In genomic region chr16:88401604-88402246, GRCh38 we compare ENCODE assay signal across 33 cellular contexts.
"Had no signal": no experiment of that assay in that cellular context is flagged by ENCODE, and none has a peak within 500 bp of the region (broad histone marks: within the 10 kb centered on the region; RNA-seq: fewer than 3 reads in every experiment).

No MANE protein-coding gene starts in this region.

- H3K27me3 Mint-ChIP-seq: activated CD8-positive, alpha-beta T cell treated with anti-CD3 and anti-CD28 coated beads for 36 hours; activated naive CD8-positive, alpha-beta T cell had no signal

- H3K4me3 Mint-ChIP-seq: activated B cell treated with CpG ODN at 0.5 μM for 24 hours; activated CD8-positive, alpha-beta T cell treated with anti-CD3 and anti-CD28 coated beads for 36 hours; activated naive CD8-positive, alpha-beta T cell; activated T-cell treated with anti-CD3 and anti-CD28 coated beads, Interleukin-2, amount 50 U/mL, for 4 hours; activated T-helper 17 cell treated with anti-CD3 and anti-CD28 coated beads, Interleukin-2, amount 50 U/mL, for 72 hours; T-helper 1 cell treated with Interleukin-12 subunit alpha and Interleukin-12 subunit beta and Interleukin-4 antibody, amounts not matched to agents 30 μg/mL and 1 μg/mL, for 36 hours; T-helper 2 cell treated with Interferon-gamma antibody and Interleukin-4, amounts not matched to agents 5 μg/mL and 100 μg/mL, for 36 hours had no signal

- H3K36me3 Mint-ChIP-seq: activated naive CD8-positive, alpha-beta T cell had no signal

- FAIRE-seq: endometrium, endothelial cell of umbilical vein had no signal

- H3K4me1 ChIP-seq: body of pancreas, colonic mucosa had no signal

- H3K4me1 Mint-ChIP-seq: activated B cell treated with CpG ODN at 0.5 μM for 24 hours had no signal

- DNase-seq: activated B cell treated with CpG ODN at 0.5 μM for 24 hours; activated CD4-positive, alpha-beta T cell treated with anti-CD3 and anti-CD28 coated beads for 48 hours; activated CD4-positive, alpha-beta T cell treated with anti-CD3 and anti-CD28 coated beads, Interleukin-2, amount 50 U/mL, for 1 hour; activated CD4-positive, alpha-beta T cell treated with anti-CD3 and anti-CD28 coated beads, Interleukin-2, amount 50 U/mL, for 48 hours; activated CD8-positive, alpha-beta memory T cell treated with anti-CD3 and anti-CD28 coated beads for 24 hours; activated CD8-positive, alpha-beta T cell treated with anti-CD3 and anti-CD28 coated beads for 36 hours; activated effector memory CD4-positive, alpha-beta T cell treated with Interleukin-2 at 50 U/mL for 16 hours; activated gamma-delta T cell treated with Interleukin-2 at 50 U/mL for 16 hours; activated naive CD4-positive, alpha-beta T cell treated with anti-CD3 and anti-CD28 coated beads, Interleukin-2, amount 50 U/mL, for 16 hours; activated naive CD4-positive, alpha-beta T cell treated with Interleukin-2 at 50 U/mL for 16 hours; activated T-cell treated with anti-CD3 and anti-CD28 coated beads, Interleukin-2, amount 50 U/mL, for 4 hours; amniotic stem cell; anterior cingulate cortex; body of pancreas; central memory CD4-positive, alpha-beta T cell; cerebellar nuclear complex; colonic mucosa; effector CD8-positive, alpha-beta T cell; esophagus squamous epithelium; foreskin melanocyte; heart right ventricle; T1000; WERI-Rb-1 had no signal

- H3K27me3 ChIP-seq: body of pancreas, cardiac muscle cell, colonic mucosa had no signal

- H3K27ac ChIP-seq: body of pancreas, cardiac muscle cell, colonic mucosa, epithelial cell of prostate, esophagus squamous epithelium, gastroesophageal sphincter, heart right ventricle, WERI-Rb-1 had no signal

- ATAC-seq: activated CD4-positive, CD25-positive, alpha-beta regulatory T cell treated with anti-CD3 and anti-CD28 coated beads, Interleukin-2, amount 50 U/mL, for 24 hours; activated CD8-positive, alpha-beta T cell treated with anti-CD3 and anti-CD28 coated beads for 36 hours; activated T-cell treated with anti-CD3 and anti-CD28 coated beads, Interleukin-2, amount 50 U/mL, for 4 hours; activated T-helper 17 cell treated with anti-CD3 and anti-CD28 coated beads, Interleukin-2, amount 50 U/mL, for 72 hours; body of pancreas; gastroesophageal sphincter; heart right ventricle had no signal

- H3K36me3 ChIP-seq: cardiac muscle cell, colonic mucosa, esophagus squamous epithelium, gastroesophageal sphincter, heart right ventricle, WERI-Rb-1 had no signal

- H3K4me3 ChIP-seq: body of pancreas, cardiac muscle cell, colonic mucosa, esophagus squamous epithelium, gastroesophageal sphincter, heart right ventricle had no signal

- H3K9me3 Mint-ChIP-seq: activated B cell treated with CpG ODN at 0.5 μM for 24 hours; activated CD8-positive, alpha-beta T cell treated with anti-CD3 and anti-CD28 coated beads for 36 hours; activated T-helper 17 cell treated with anti-CD3 and anti-CD28 coated beads, Interleukin-2, amount 50 U/mL, for 72 hours; T-helper 2 cell treated with Interferon-gamma antibody and Interleukin-4, amounts not matched to agents 5 μg/mL and 100 μg/mL, for 36 hours had no signal

- H3K9me3 ChIP-seq: body of pancreas, colonic mucosa, esophagus squamous epithelium, gastroesophageal sphincter, heart right ventricle had no signal

- H3K27ac Mint-ChIP-seq: activated B cell treated with CpG ODN at 0.5 μM for 24 hours; activated CD8-positive, alpha-beta T cell treated with anti-CD3 and anti-CD28 coated beads for 36 hours; activated naive CD8-positive, alpha-beta T cell; activated T-helper 17 cell treated with anti-CD3 and anti-CD28 coated beads, Interleukin-2, amount 50 U/mL, for 72 hours; T-helper 1 cell treated with Interleukin-12 subunit alpha and Interleukin-12 subunit beta and Interleukin-4 antibody, amounts not matched to agents 30 μg/mL and 1 μg/mL, for 36 hours; T-helper 2 cell treated with Interferon-gamma antibody and Interleukin-4, amounts not matched to agents 5 μg/mL and 100 μg/mL, for 36 hours had no signal
